19 cellular contexts compared by ENCODE assay signal in genomic region chr7:105325225-105325904, GRCh38.
DNase-seq lines count a peak whose midpoint lies in the region; ATAC-seq and TF ChIP-seq lines count a peak whose summit lies in the region.
"Had no signal": no experiment of that assay in that cellular context is flagged by ENCODE, and none has a peak within 500 bp of the region (broad histone marks: within the 10 kb centered on the region; RNA-seq: fewer than 3 reads in every experiment).

No MANE protein-coding gene starts in this region.

- intact Hi-C loops in stomach (cut with DNase I; ENCODE audit: low total_unique reads): no loop called here

- no peaks in the 10 kb centered on the region for H3K36me3 ChIP-seq in stomach
- H3K36me3 ChIP-seq: right atrium auricular region had no signal

- H3K4me1 ChIP-seq in stomach: peaks cover 0 to 28% (median 4%) of the 10 kb centered on the region in 4 donors
- H3K4me1 ChIP-seq: right atrium auricular region, SJCRH30 had no signal

- ATAC-seq in GM18498 (IDR thresholded peaks at IDR 0.05; ENCODE audit: unreplicated experiment): peak; percentile 67
- ATAC-seq in GM21526 (IDR thresholded peaks at IDR 0.05; ENCODE audit: low FRiP score, unreplicated experiment): peak; percentile 70
- ATAC-seq in HG03342 (IDR thresholded peaks at IDR 0.05; ENCODE audit: unreplicated experiment): peak; percentile 66
- no peak for ATAC-seq in WTC11

- DNase-seq in WTC11 (ENCODE audit: low spot score): no peak
- DNase-seq in NCI-H146 (lab: John Stamatoyannopoulos, UW): no peak
- no peak for DNase-seq in AG08396 (ENCODE audit: low spot score)
- no peak for DNase-seq in stomach
- DNase-seq in iPS-NIHi7 (ENCODE audit: extremely low spot score): no peak
- DNase-seq: activated CD8-positive, alpha-beta memory T cell treated with anti-CD3 and anti-CD28 coated beads, Interleukin-2, amount 50 U/mL, for 48 hours; activated naive CD8-positive, alpha-beta T cell treated with anti-CD3 and anti-CD28 coated beads for 36 hours; AML-193; glutamatergic neuron; kidney glomerular epithelial cell; NCI-H1436; NCI-H526 treated with DMSO at 0.1 percent for 48 hours; SJCRH30; stimulated activated CD4-positive, alpha-beta T cell treated with anti-CD3 and anti-CD28 coated beads, Interleukin-4, amount 100 ng/mL, for 24 hours had no signal

- TF ChIP-seq EP300 in stomach (IDR thresholded peaks at IDR 0.05): no peak

- H3K9me3 Mint-ChIP-seq in WTC11: no peaks in the 10 kb centered on the region
- H3K9me3 Mint-ChIP-seq: stimulated activated naive CD8-positive, alpha-beta T cell treated with anti-CD3 and anti-CD28 coated beads, Interleukin-15, Interleukin-2, amounts not matched to agents 100 ng/mL and 50 ng/mL, for 24 hours had no signal

- WGBS in stomach, 5 donors: 93 to 94% (median 94%) methylated on average over 5 of the region's 5 CpGs

- POLR2A ChIA-PET in WTC11 (lab: Charles Lee): no interaction called here

- H3K27ac Mint-ChIP-seq in WTC11: peak overlapping the region; percentile 38
- H3K27ac Mint-ChIP-seq: activated naive CD8-positive, alpha-beta T cell treated with anti-CD3 and anti-CD28 coated beads for 36 hours had no signal

- H3K4me3 ChIP-seq in stomach: no peak overlapping the region
- H3K4me3 ChIP-seq: right atrium auricular region, SJCRH30 had no signal

- H3K27me3 Mint-ChIP-seq in WTC11 (ENCODE audit: low read depth): no peaks in the 10 kb centered on the region
- H3K27me3 Mint-ChIP-seq: activated naive CD8-positive, alpha-beta T cell treated with anti-CD3 and anti-CD28 coated beads for 36 hours; stimulated activated naive CD8-positive, alpha-beta T cell treated with anti-CD3 and anti-CD28 coated beads, Interleukin-15, Interleukin-2, amounts not matched to agents 100 ng/mL and 50 ng/mL, for 24 hours had no signal

- no peak for TF ChIP-seq POLR2A in stomach (IDR thresholded peaks at IDR 0.05)

- TF ChIP-seq CTCF in WTC11 (IDR thresholded peaks at IDR 0.05): no peak
- TF ChIP-seq CTCF in stomach (IDR thresholded peaks at IDR 0.05): no peak

- H3K36me3 Mint-ChIP-seq in WTC11: no peaks in the 10 kb centered on the region

- peaks cover 6% of the 10 kb centered on the region; the same call in 1 of the 2 replicates for H3K4me1 Mint-ChIP-seq in WTC11

- H3K9me3 ChIP-seq in stomach: no peaks in the 10 kb centered on the region
- H3K9me3 ChIP-seq: right atrium auricular region, SJCRH30 had no signal

- H3K27me3 ChIP-seq in stomach: no peaks in the 10 kb centered on the region
- H3K27me3 ChIP-seq: right atrium auricular region, SJCRH30 had no signal

- H3K27ac ChIP-seq in stomach: no peak overlapping the region
- H3K27ac ChIP-seq: right atrium auricular region, SJCRH30 had no signal

- CTCF ChIA-PET in WTC11 (lab: Charles Lee): interaction anchor here (1.0 kb wide), 1 partner anchor 49 kb away, joined by 4 read pairs; no protein-coding TSS in a partner anchor

- H3K4me3 Mint-ChIP-seq in WTC11: no peak overlapping the region
- H3K4me3 Mint-ChIP-seq: activated naive CD8-positive, alpha-beta T cell treated with anti-CD3 and anti-CD28 coated beads for 36 hours; stimulated activated naive CD8-positive, alpha-beta T cell treated with anti-CD3 and anti-CD28 coated beads, Interleukin-15, Interleukin-2, amounts not matched to agents 100 ng/mL and 50 ng/mL, for 24 hours had no signal

TF ChIP-seq in WTC11, 78 proteins besides CTCF, POLR2A, EP300 and RAD21 (continues in another document):
- TF ChIP-seq CBFB (CRISPR knock-in tag; IDR thresholded peaks at IDR 0.05; ENCODE audit: low read depth): no peak
- TF ChIP-seq, protein P1, sequence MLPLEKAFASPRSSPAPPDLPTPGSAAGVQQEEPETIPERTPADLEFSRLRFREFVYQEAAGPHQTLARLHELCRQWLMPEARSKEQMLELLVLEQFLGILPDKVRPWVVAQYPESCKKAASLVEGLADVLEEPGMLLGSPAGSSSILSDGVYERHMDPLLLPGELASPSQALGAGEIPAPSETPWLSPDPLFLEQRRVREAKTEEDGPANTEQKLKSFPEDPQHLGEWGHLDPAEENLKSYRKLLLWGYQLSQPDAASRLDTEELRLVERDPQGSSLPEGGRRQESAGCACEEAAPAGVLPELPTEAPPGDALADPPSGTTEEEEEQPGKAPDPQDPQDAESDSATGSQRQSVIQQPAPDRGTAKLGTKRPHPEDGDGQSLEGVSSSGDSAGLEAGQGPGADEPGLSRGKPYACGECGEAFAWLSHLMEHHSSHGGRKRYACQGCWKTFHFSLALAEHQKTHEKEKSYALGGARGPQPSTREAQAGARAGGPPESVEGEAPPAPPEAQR (CRISPR knock-in tag; IDR thresholded peaks at IDR 0.05): no peak
- TF ChIP-seq E2F4 (CRISPR knock-in tag; IDR thresholded peaks at IDR 0.05; ENCODE audit: borderline replicate concordance, low read depth): no peak
- no peak for TF ChIP-seq ZNF219 (CRISPR knock-in tag; IDR thresholded peaks at IDR 0.05; ENCODE audit: borderline replicate concordance)
- TF ChIP-seq, protein P2, sequence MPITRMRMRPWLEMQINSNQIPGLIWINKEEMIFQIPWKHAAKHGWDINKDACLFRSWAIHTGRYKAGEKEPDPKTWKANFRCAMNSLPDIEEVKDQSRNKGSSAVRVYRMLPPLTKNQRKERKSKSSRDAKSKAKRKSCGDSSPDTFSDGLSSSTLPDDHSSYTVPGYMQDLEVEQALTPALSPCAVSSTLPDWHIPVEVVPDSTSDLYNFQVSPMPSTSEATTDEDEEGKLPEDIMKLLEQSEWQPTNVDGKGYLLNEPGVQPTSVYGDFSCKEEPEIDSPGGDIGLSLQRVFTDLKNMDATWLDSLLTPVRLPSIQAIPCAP (CRISPR knock-in tag; IDR thresholded peaks at IDR 0.05): no peak
- no peak for TF ChIP-seq STAT6 (CRISPR knock-in tag; conservative IDR thresholded peaks at IDR 0.05; ENCODE audit: low read depth)
- TF ChIP-seq KAT7 (CRISPR knock-in tag; IDR thresholded peaks at IDR 0.05; ENCODE audit: borderline replicate concordance): no peak
- TF ChIP-seq NR2C2 (CRISPR knock-in tag; IDR thresholded peaks at IDR 0.05): no peak
- TF ChIP-seq, protein P3, sequence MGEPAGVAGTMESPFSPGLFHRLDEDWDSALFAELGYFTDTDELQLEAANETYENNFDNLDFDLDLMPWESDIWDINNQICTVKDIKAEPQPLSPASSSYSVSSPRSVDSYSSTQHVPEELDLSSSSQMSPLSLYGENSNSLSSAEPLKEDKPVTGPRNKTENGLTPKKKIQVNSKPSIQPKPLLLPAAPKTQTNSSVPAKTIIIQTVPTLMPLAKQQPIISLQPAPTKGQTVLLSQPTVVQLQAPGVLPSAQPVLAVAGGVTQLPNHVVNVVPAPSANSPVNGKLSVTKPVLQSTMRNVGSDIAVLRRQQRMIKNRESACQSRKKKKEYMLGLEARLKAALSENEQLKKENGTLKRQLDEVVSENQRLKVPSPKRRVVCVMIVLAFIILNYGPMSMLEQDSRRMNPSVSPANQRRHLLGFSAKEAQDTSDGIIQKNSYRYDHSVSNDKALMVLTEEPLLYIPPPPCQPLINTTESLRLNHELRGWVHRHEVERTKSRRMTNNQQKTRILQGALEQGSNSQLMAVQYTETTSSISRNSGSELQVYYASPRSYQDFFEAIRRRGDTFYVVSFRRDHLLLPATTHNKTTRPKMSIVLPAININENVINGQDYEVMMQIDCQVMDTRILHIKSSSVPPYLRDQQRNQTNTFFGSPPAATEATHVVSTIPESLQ (CRISPR knock-in tag; IDR thresholded peaks at IDR 0.05): no peak
- no peak for TF ChIP-seq JAZF1 (CRISPR knock-in tag; IDR thresholded peaks at IDR 0.05)
- no peak for TF ChIP-seq ZNF317 (CRISPR knock-in tag; IDR thresholded peaks at IDR 0.05; ENCODE audit: borderline replicate concordance, low read depth)
- TF ChIP-seq NFE2L1 (CRISPR knock-in tag; IDR thresholded peaks at IDR 0.05): no peak
- TF ChIP-seq, protein P4, sequence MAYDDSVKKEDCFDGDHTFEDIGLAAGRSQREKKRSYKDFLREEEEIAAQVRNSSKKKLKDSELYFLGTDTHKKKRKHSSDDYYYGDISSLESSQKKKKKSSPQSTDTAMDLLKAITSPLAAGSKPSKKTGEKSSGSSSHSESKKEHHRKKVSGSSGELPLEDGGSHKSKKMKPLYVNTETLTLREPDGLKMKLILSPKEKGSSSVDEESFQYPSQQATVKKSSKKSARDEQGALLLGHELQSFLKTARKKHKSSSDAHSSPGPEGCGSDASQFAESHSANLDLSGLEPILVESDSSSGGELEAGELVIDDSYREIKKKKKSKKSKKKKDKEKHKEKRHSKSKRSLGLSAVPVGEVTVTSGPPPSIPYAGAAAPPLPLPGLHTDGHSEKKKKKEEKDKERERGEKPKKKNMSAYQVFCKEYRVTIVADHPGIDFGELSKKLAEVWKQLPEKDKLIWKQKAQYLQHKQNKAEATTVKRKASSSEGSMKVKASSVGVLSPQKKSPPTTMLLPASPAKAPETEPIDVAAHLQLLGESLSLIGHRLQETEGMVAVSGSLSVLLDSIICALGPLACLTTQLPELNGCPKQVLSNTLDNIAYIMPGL (CRISPR knock-in tag; IDR thresholded peaks at IDR 0.05): no peak
